ENCODE assay signal across 8 cellular contexts in genomic region chr3:197631989-197632388, GRCh38.
DNase-seq lines count a peak whose midpoint lies in the region; TF ChIP-seq lines count a peak whose summit lies in the region.
"Not testable (repeated sequence)": the region's sequence is repeated elsewhere in the genome, so short reads cannot be mapped to it uniquely, and the experiment has no call there.

No MANE protein-coding gene starts in this region.

- peaks cover 10% of the 10 kb centered on the region for H3K4me1 Mint-ChIP-seq in nephron

- not testable (repeated sequence) for H3K36me3 ChIP-seq in BE2C; MM.1S (replicated peaks; ENCODE audit: insufficient read depth, low read length); thyroid gland

- H3K4me3 Mint-ChIP-seq in nephron = peak overlapping the region in 2 of 3 experiments; percentile 21 to 53

- in situ Hi-C loops in astrocyte of the cerebellum (cut with HindIII; ENCODE audit: low sequenced_read_pairs) = not testable (repeated sequence)

- H3K27ac ChIP-seq in MM.1S (ENCODE audit: low read length); VCaP; thyroid gland: not testable (repeated sequence)

- not testable (repeated sequence) for H3K27ac Mint-ChIP-seq in nephron

- H3K4me1 ChIP-seq in BE2C; MM.1S (ENCODE audit: low read length); thyroid gland: not testable (repeated sequence)

- not testable (repeated sequence) for H3K4me2 ChIP-seq in MM.1S (ENCODE audit: low read depth, low read length)

- not testable (repeated sequence) for H3K27me3 Mint-ChIP-seq in nephron (ENCODE audit: low read depth)

- H3K4me3 ChIP-seq in BE2C (ENCODE audit: low read depth, low read length); MM.1S (ENCODE audit: low read length); astrocyte of the cerebellum (ENCODE audit: low read depth, low read length); fibroblast of pulmonary artery (replicated peaks; ENCODE audit: low read depth, low read length); thyroid gland (replicated peaks in 1 of 3): not testable (repeated sequence)

- not testable (repeated sequence) for H3F3A ChIP-seq in MM.1S (ENCODE audit: insufficient read depth, low read length)

- not testable (repeated sequence) for H3K27me3 ChIP-seq in BE2C; MM.1S (replicated peaks; ENCODE audit: insufficient read depth, low read length); thyroid gland

- not testable (repeated sequence) for H3K9ac ChIP-seq in MM.1S (ENCODE audit: low read length)

- H3K79me2 ChIP-seq in MM.1S (ENCODE audit: low read length) = not testable (repeated sequence)

- not testable (repeated sequence) for H4K20me1 ChIP-seq in MM.1S (ENCODE audit: insufficient read depth, low read length)

- H3K9me3 Mint-ChIP-seq in nephron = not testable (repeated sequence)

- not testable (repeated sequence) for H3K9me2 ChIP-seq in MM.1S (replicated peaks; ENCODE audit: insufficient read depth, low read length)

- not testable (repeated sequence) for H3K36me3 Mint-ChIP-seq in nephron (ENCODE audit: low read depth)

- not testable (repeated sequence) for TF ChIP-seq POLR2A in thyroid gland (IDR thresholded peaks at IDR 0.05)

- not testable (repeated sequence) for H3K9me3 ChIP-seq in BE2C; MM.1S (replicated peaks; ENCODE audit: insufficient read depth, low read length); thyroid gland

- H2AFZ ChIP-seq in MM.1S (ENCODE audit: low read length) = not testable (repeated sequence)

- TF ChIP-seq CTCF in BE2C (IDR thresholded peaks at IDR 0.05; ENCODE audit: low read depth, low read length) (peak; percentile 45), GM12874 (IDR thresholded peaks at IDR 0.05; ENCODE audit: insufficient read depth, low read depth, low read length) (peak; percentile 38; the same call in 1 of the 2 replicates), MM.1S (IDR thresholded peaks at IDR 0.05; ENCODE audit: low read length) (peak; percentile 25), VCaP (conservative IDR thresholded peaks at IDR 0.05) (0 out of 2 replicates have a peak, but pooled peaks have one; percentile 13), astrocyte of the cerebellum (IDR thresholded peaks at IDR 0.05; ENCODE audit: low read depth, low read length, missing control alignments) (peak; percentile 38), fibroblast of pulmonary artery (IDR thresholded peaks at IDR 0.05; ENCODE audit: low read length, missing control alignments) (peak; percentile 31), thyroid gland (IDR thresholded peaks at IDR 0.05) (peak in 3 of 6 experiments; percentile 9 to 40 (median 38))
- not testable (repeated sequence) for TF ChIP-seq CTCF in nephron (IDR thresholded peaks at IDR 0.05; ENCODE audit: unreplicated experiment in 3 of 3)

- WGBS in thyroid gland, 2 donors = 15 to 19% methylated on average over 8 of the region's 11 CpGs

- peak; percentile 43 for DNase-seq in BE2C
- not testable (repeated sequence) for DNase-seq in MM.1S; astrocyte of the cerebellum (ENCODE audit: low read depth); fibroblast of pulmonary artery (ENCODE audit: low read depth)
- DNase-seq in thyroid gland = peak; percentile 13 to 26

- intact Hi-C loops in thyroid gland (cut with DNase I) = not testable (repeated sequence)
